9 cellular contexts compared by ENCODE assay signal in genomic region chrX:30141966-30142365, GRCh38.
A peak's percentile ranks its signal among the peaks of the same experiment; 100 is the strongest.
DNase-seq lines count a peak whose midpoint lies in the region; ATAC-seq and TF ChIP-seq lines count a peak whose summit lies in the region.
"Had no signal": no experiment of that assay in that cellular context is flagged by ENCODE, and none has a peak within 500 bp of the region (broad histone marks: within the 10 kb centered on the region; RNA-seq: fewer than 3 reads in every experiment).

No MANE protein-coding gene starts in this region.

- H3K4me1 ChIP-seq in breast epithelium: no peaks in the 10 kb centered on the region

- TF ChIP-seq CTCF in MCF 10A (IDR thresholded peaks at IDR 0.05; ENCODE audit: unreplicated experiment) (peak; percentile 34), breast epithelium (IDR thresholded peaks at IDR 0.05) (peak in 1 of 3 donors; percentile 8), cardiac fibroblast (IDR thresholded peaks at IDR 0.05; ENCODE audit: low read depth, low read length) (peak; percentile 37)

- POLR2A ChIA-PET in MCF 10A (lab: Yijun Ruan, JAX): interaction anchor here (0.7 kb wide), 4 partner anchors 33 to 305 kb away, joined by 3 to 4 read pairs (median 4); no protein-coding TSS in a partner anchor

- H3K36me3 ChIP-seq in breast epithelium: no peaks in the 10 kb centered on the region

- H3K4me1 Mint-ChIP-seq in MCF 10A (ENCODE audit: insufficient read depth, unreplicated experiment): no peaks in the 10 kb centered on the region

- no peak overlapping the region for H3K4me3 ChIP-seq in breast epithelium
- H3K4me3 ChIP-seq in cardiac fibroblast (replicated peaks in 1 of 2; ENCODE audit: low read depth in 2 of 2, low read length in 2 of 2): no peak overlapping the region
- H3K4me3 ChIP-seq in skeletal muscle cell (ENCODE audit: low read depth, low read length): no peak overlapping the region

- CTCF ChIA-PET in MCF 10A (lab: Yijun Ruan, JAX): interaction anchor here (0.6 to 1.5 kb wide), 8 partner anchors 15 to 1244 kb away, joined by 3 to 5 read pairs (median 4); no protein-coding TSS in a partner anchor

- H3K27ac ChIP-seq in breast epithelium: no peak overlapping the region

- peaks cover 6% of the 10 kb centered on the region for H3K36me3 Mint-ChIP-seq in MCF 10A (ENCODE audit: insufficient read depth, unreplicated experiment)

- H3K27me3 Mint-ChIP-seq in MCF 10A (ENCODE audit: insufficient read depth, unreplicated experiment): peaks cover 18% of the 10 kb centered on the region
- H3K27me3 Mint-ChIP-seq: dendritic cell treated with granulocyte-macrophage colony-stimulating factor and Interleukin-4, amounts not matched to agents 40 ng/mL and 50 ng/mL, for 4 days had no signal

- H3K27ac Mint-ChIP-seq in MCF 10A (ENCODE audit: low read depth, unreplicated experiment): no peak overlapping the region
- H3K27ac Mint-ChIP-seq: dendritic cell treated with granulocyte-macrophage colony-stimulating factor and Interleukin-4, amounts not matched to agents 40 ng/mL and 50 ng/mL, for 4 days had no signal

- H3K27me3 ChIP-seq in breast epithelium: peaks cover 0 to 32% of the 10 kb centered on the region in 2 donors

- no peak overlapping the region for H3K4me3 Mint-ChIP-seq in MCF 10A (ENCODE audit: unreplicated experiment)
- H3K4me3 Mint-ChIP-seq: dendritic cell treated with granulocyte-macrophage colony-stimulating factor and Interleukin-4, amounts not matched to agents 40 ng/mL and 50 ng/mL, for 4 days had no signal

- BruUV-seq in MCF 10A (replicated peaks; lab: Mats Ljungman, UMichigan): no TSS peak

- H3K9me3 Mint-ChIP-seq in MCF 10A (ENCODE audit: unreplicated experiment): no peaks in the 10 kb centered on the region
- H3K9me3 Mint-ChIP-seq: dendritic cell treated with granulocyte-macrophage colony-stimulating factor and Interleukin-4, amounts not matched to agents 40 ng/mL and 50 ng/mL, for 4 days had no signal

- peak; percentile 68 for ATAC-seq in HG02610 (IDR thresholded peaks at IDR 0.05; ENCODE audit: unreplicated experiment)

- no peaks in the 10 kb centered on the region for H3K9me3 ChIP-seq in breast epithelium

- peak; percentile 63 for DNase-seq in MCF 10A (ENCODE audit: unreplicated experiment)
- DNase-seq in breast epithelium (ENCODE audit: low spot score in 2 of 2): no peak
- DNase-seq in NCI-H2196 (lab: John Stamatoyannopoulos, UW; ENCODE audit: unreplicated experiment): peak; percentile 2
- DNase-seq in cardiac fibroblast (ENCODE audit: low read depth in 2 of 2): peak; percentile 47 to 54
- peak; percentile 2 for DNase-seq in skeletal muscle cell (ENCODE audit: low read depth)
- DNase-seq in cerebellum (ENCODE audit: low spot score): no peak
- no peak for DNase-seq in posterior vena cava (ENCODE audit: low spot score)

- intact Hi-C loops in MCF 10A (cut with micrococcal nuclease) (loop anchor here (1.0 to 5.0 kb wide), 4 partner anchors 54 to 362 kb away; no protein-coding TSS in a partner anchor), breast epithelium (cut with DNase I; ENCODE audit: low total_unique reads) (no loop called here), posterior vena cava (cut with DNase I) (loop anchor here in 1 of 2 donors (2.0 kb wide), 1 partner anchor 71 kb away; no protein-coding TSS in a partner anchor)

- TF ChIP-seq POLR2A in breast epithelium (IDR thresholded peaks at IDR 0.05): no peak

Comparison
In these comparisons a context has a peak if more than half of its experiments do, and no peak if none do; other contexts are left out.
1. DNase-seq: peak in MCF 10A (single experiment), NCI-H2196 (single experiment), cardiac fibroblast (2 of 2) and skeletal muscle cell (single experiment); none in breast epithelium (0 of 2), cerebellum (single experiment) and posterior vena cava (single experiment).